Comparison of ENCODE assay signal across 1 cellular context in the genomic region with DNA sequence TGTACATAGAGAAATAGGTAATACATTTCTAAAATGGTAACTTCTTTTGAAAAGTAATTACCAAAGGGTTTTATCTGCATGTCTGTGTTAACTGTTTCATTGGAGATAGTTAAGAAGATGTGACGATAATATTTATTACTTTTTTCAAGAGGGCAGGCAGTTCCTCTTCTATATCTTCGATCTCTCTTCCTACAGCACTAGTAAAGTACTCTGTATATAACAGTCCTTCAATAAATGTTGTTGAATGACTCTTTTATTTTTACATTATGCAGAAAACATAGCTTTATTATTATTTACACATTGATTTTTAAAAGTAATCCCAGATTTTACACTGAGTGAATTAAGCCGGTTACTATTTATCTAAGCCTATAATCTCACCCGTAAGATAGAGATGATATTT.
TF ChIP-seq lines count a peak whose summit lies in the region.

No MANE protein-coding gene starts in this region.

TF ChIP-seq in A549, 52 proteins besides CTCF, POLR2A, EP300 and RAD21 (continued from another document):
- TF ChIP-seq, protein P1, sequence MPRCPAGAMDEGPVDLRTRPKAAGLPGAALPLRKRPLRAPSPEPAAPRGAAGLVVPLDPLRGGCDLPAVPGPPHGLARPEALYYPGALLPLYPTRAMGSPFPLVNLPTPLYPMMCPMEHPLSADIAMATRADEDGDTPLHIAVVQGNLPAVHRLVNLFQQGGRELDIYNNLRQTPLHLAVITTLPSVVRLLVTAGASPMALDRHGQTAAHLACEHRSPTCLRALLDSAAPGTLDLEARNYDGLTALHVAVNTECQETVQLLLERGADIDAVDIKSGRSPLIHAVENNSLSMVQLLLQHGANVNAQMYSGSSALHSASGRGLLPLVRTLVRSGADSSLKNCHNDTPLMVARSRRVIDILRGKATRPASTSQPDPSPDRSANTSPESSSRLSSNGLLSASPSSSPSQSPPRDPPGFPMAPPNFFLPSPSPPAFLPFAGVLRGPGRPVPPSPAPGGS (IDR thresholded peaks at IDR 0.05), result no peak
- TF ChIP-seq FOXS1 (CRISPR knock-in tag; IDR thresholded peaks at IDR 0.05), result no peak
